In the genomic region with DNA sequence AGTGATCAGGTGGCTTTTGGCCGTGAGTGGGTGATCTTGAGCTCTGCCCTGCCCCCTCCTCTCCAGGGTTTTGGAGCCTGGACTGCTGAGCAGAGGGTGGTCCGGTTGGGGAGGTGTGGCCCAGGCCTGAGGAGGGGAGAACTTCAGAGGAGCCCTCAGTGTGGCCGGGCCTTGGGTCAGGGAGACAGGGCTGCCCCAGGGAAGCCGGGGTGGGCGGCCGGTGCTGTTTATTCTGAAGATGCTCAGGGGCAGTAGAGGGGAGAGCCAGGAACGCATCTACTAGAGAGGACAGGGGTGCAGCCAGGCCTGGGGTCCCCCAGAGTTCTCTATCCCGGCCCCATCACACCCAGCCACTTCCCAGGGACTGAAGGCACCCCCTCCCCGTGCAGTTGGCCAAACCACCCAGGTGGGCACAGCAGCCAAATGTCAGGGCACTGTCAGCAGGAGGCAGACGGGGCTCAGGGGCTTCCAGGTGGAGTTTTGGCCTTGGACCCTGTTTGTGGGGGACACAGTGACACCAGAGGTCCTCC, we compare ENCODE assay signal across 9 cellular contexts. TPM values are rescaled to one million over a fixed set of nuclear protein-coding genes. Genes with fewer than 3 reads are reported as not detected.
DNase-seq lines count a peak whose midpoint lies in the region; ATAC-seq, FAIRE-seq and TF ChIP-seq lines count a peak whose summit lies in the region.
"Had no signal": no experiment of that assay in that cellular context is flagged by ENCODE, and none has a peak within 500 bp of the region (broad histone marks: within the 10 kb centered on the region; RNA-seq: fewer than 3 reads in every experiment).

No MANE protein-coding gene starts in this region.

- TF ChIP-seq CTCF in NB4 (IDR thresholded peaks at IDR 0.05; ENCODE audit: low read depth, low read length) (no peak), bronchial epithelial cell (IDR thresholded peaks at IDR 0.05; ENCODE audit: insufficient read depth, low read length, severe bottlenecking) (no peak), neural crest cell (conservative IDR thresholded peaks at IDR 0.05) (no peak)

- peak overlapping the region; percentile 68 for H3K4me3 Mint-ChIP-seq in neural crest cell

- no peaks in the 10 kb centered on the region for H3K36me3 ChIP-seq in ES-I3 (ENCODE audit: insufficient read depth, low read length)
- no peaks in the 10 kb centered on the region for H3K36me3 ChIP-seq in bronchial epithelial cell (ENCODE audit: control insufficient read depth, insufficient read depth, low read length)

- no peak for FAIRE-seq in bronchial epithelial cell (lab: Jason Lieb, UNC)

- H3K9me3 Mint-ChIP-seq in neural crest cell, result no peaks in the 10 kb centered on the region

- TF ChIP-seq POLR2A in NB4 (IDR thresholded peaks at IDR 0.05; ENCODE audit: extremely low read depth, insufficient read length), result no peak

- peaks cover 3% of the 10 kb centered on the region; the same call in 1 of the 2 replicates for H3K4me1 ChIP-seq in ES-I3 (ENCODE audit: insufficient read depth, low read length)

- H3K36me3 Mint-ChIP-seq in neural crest cell (ENCODE audit: low read depth), result no peaks in the 10 kb centered on the region

- no peak overlapping the region for H3K27ac Mint-ChIP-seq in neural crest cell (ENCODE audit: unreplicated experiment)

- H3K4me3 ChIP-seq in NB4 (ENCODE audit: low read depth, low read length), result peak overlapping the region; percentile 48
- H3K4me3 ChIP-seq in bronchial epithelial cell (ENCODE audit: low read depth, low read length), result peak overlapping the region; percentile 42

- ATAC-seq in HG03159 (IDR thresholded peaks at IDR 0.05; ENCODE audit: unreplicated experiment), result no peak
- no peak for ATAC-seq in GM19397 (IDR thresholded peaks at IDR 0.05; ENCODE audit: unreplicated experiment)

- peak overlapping the region; percentile 54; the same call in 1 of the 2 replicates for H3K9ac ChIP-seq in ES-I3 (ENCODE audit: low read depth, low read length)

- DNase-seq in NB4 (ENCODE audit: low read depth) (no peak), bronchial epithelial cell (ENCODE audit: low read depth) (no peak), neural crest cell (ENCODE audit: low read depth, low spot score) (no peak), SK-N-DZ (ENCODE audit: low spot score) (no peak)
- DNase-seq in activated effector memory CD4-positive, alpha-beta T cell treated with anti-CD3 and anti-CD28 coated beads, Interleukin-2, amount 50 U/mL, for 16 hours, result no peak
- DNase-seq: NCI-H2081 treated with DMSO at 0.1 percent for 48 hours had no signal

- H3K4me1 Mint-ChIP-seq in neural crest cell, result peaks cover 9% of the 10 kb centered on the region

- no peaks in the 10 kb centered on the region for H3K9me3 ChIP-seq in ES-I3 (ENCODE audit: control insufficient read depth, insufficient read depth, low read length)

- H3K27me3 ChIP-seq in bronchial epithelial cell (ENCODE audit: control insufficient read depth, insufficient read depth, low read length), result no peaks in the 10 kb centered on the region

- H3K27me3 Mint-ChIP-seq in neural crest cell (ENCODE audit: low read depth), result peaks cover 41% of the 10 kb centered on the region

RNA-seq across cellular contexts. Expression of gene ERFE, which starts 1.0 kb away (rescaled TPM):
- total RNA-seq in bronchial epithelial cell, result 4.2 and 5.8 TPM in 2 replicates
- total RNA-seq in neural crest cell, result 2.6 and 2.8 TPM in 2 replicates
- 4.6 and 6.2 TPM in 2 replicates for polyA plus RNA-seq in SK-N-DZ (2014; cell fraction: cytosol; rRNA removed)
- 4.9 and 13.2 TPM in 2 replicates for polyA plus RNA-seq in SK-N-DZ (2014; cell fraction: nucleus; rRNA removed)

RNA-seq across cellular contexts. Expression of gene KLHL30, which starts 21.3 kb away (rescaled TPM):
- total RNA-seq in bronchial epithelial cell (0.26 and 0.38 TPM in 2 replicates), neural crest cell (0.23 and 0.25 TPM in 2 replicates)
- 4.3 and 6.4 TPM in 2 replicates for polyA plus RNA-seq in SK-N-DZ (2014; cell fraction: cytosol; rRNA removed)
- 6.6 and 8.2 TPM in 2 replicates for polyA plus RNA-seq in SK-N-DZ (2014; cell fraction: nucleus; rRNA removed)

RNA-seq across cellular contexts. Expression of gene ILKAP, which starts 43.8 kb away (rescaled TPM):
- 25.0 and 31.4 TPM in 2 replicates for total RNA-seq in bronchial epithelial cell
- 63.2 and 65.8 TPM in 2 replicates for total RNA-seq in neural crest cell
- 35.3 and 40.2 TPM in 2 replicates for polyA plus RNA-seq in SK-N-DZ (2014; cell fraction: cytosol; rRNA removed)
- polyA plus RNA-seq in SK-N-DZ (2014; cell fraction: nucleus; rRNA removed), result 75.5 and 77.4 TPM in 2 replicates

RNA-seq across cellular contexts. Expression of gene ESPNL, which starts 59.6 kb away (rescaled TPM):
- under 0.01 TPM in 1 of 2 replicates, not detected in the other for total RNA-seq in bronchial epithelial cell
- 0.16 and 0.40 TPM in 2 replicates for total RNA-seq in neural crest cell
- polyA plus RNA-seq in SK-N-DZ (2014; cell fraction: cytosol; rRNA removed), result 10.9 and 11.8 TPM in 2 replicates
- 29.8 and 39.1 TPM in 2 replicates for polyA plus RNA-seq in SK-N-DZ (2014; cell fraction: nucleus; rRNA removed)
